22 cellular contexts compared by ENCODE assay signal in the genomic region with DNA sequence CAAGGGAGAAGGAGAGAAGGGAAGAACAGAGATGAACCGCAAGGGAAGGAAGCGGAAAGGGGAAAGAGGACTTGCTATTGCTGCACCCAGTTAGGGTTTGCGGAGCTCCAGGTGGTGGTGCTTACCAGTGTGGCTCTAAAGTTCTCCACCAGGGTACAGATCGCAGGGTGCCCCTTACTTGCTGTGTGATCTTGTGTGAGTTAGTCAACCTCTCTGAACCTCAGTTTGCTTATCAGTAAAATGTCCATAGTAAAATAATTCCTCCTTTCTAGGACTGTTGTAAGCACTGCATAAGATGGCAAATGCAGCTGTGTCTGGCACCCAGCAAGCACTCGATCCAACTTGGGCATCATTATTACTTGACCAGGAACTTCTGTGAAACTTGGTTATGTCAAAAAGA.
DNase-seq lines count a peak whose midpoint lies in the region; ATAC-seq, FAIRE-seq and TF ChIP-seq lines count a peak whose summit lies in the region.
"Had no signal": no experiment of that assay in that cellular context is flagged by ENCODE, and none has a peak within 500 bp of the region (broad histone marks: within the 10 kb centered on the region; RNA-seq: fewer than 3 reads in every experiment).

No MANE protein-coding gene starts in this region.

- H2AFZ ChIP-seq in HepG2 (ENCODE audit: low read length) (no peak overlapping the region), parathyroid adenoma (no peak overlapping the region)

- TF ChIP-seq EP300 in HepG2 (IDR thresholded peaks at IDR 0.05; ENCODE audit: low read depth in 2 of 2, low read length in 2 of 2) (no peak), HepG2 (CRISPR knock-in tag; IDR thresholded peaks at IDR 0.05; ENCODE audit: borderline replicate concordance) (no peak)

- TF ChIP-seq RAD21 in HepG2 (CRISPR knock-in tag; IDR thresholded peaks at IDR 0.05), result no peak

- DNase-seq in HepG2 (ENCODE audit: low spot score) (no peak), right lobe of liver (no peak), right cardiac atrium (no peak)
- DNase-seq in stimulated activated CD4-positive, alpha-beta T cell treated with anti-CD3 and anti-CD28 coated beads, Interleukin-1b, Interleukin-23, amount 100 ng/mL, for 48 hours, result no peak
- DNase-seq: AML-193, EL, GF-D8, H7, HFFc6, NCI-H1105, NCI-H146, NCI-H2029, NCI-H2227 treated with DMSO at 0.1 percent for 48 hours, NCI-H510A had no signal

- ATAC-seq in HepG2 (no peak), right lobe of liver (no peak), right cardiac atrium (no peak), HG02981 (IDR thresholded peaks at IDR 0.05; ENCODE audit: unreplicated experiment) (no peak), GM21526 (IDR thresholded peaks at IDR 0.05; ENCODE audit: low FRiP score, unreplicated experiment) (no peak)
- ATAC-seq: SK-N-SH treated with all-trans-retinoic acid at 6 μM for 48 hours had no signal

- POLR2A ChIA-PET in HepG2 (lab: Yijun Ruan, JAX), result no interaction called here

- 51% methylated on average over 5 of the region's 5 CpGs for WGBS in HepG2 (ENCODE audit: low lambda C conversion rate)
- 85% methylated on average over 4 of the region's 5 CpGs for WGBS in right lobe of liver (ENCODE audit: insufficient coverage, low coverage, low lambda C conversion rate, missing lambda C conversion rate)
- 91% methylated on average over 5 of the region's 5 CpGs for WGBS in right cardiac atrium

- H3K9me3 ChIP-seq in HepG2 (ENCODE audit: low read length), result no peaks in the 10 kb centered on the region
- H3K9me3 ChIP-seq in right lobe of liver, result no peaks in the 10 kb centered on the region
- no peaks in the 10 kb centered on the region for H3K9me3 ChIP-seq in right cardiac atrium (ENCODE audit: control insufficient read depth, low read length)
- no peaks in the 10 kb centered on the region for H3K9me3 ChIP-seq in parathyroid adenoma (ENCODE audit: control insufficient read depth, low read length)

- BruUV-seq in HepG2 (replicated peaks; lab: Mats Ljungman, UMichigan), result no TSS peak

- TF ChIP-seq POLR2A in HepG2 (IDR thresholded peaks at IDR 0.05; ENCODE audit: insufficient read depth in 1 of 2, low read depth in 2 of 2, low read length in 2 of 2) (no peak), right lobe of liver (IDR thresholded peaks at IDR 0.05) (no peak)

- H3K4me1 ChIP-seq in HepG2 (ENCODE audit: insufficient read depth, low read length), result no peaks in the 10 kb centered on the region
- no peaks in the 10 kb centered on the region for H3K4me1 ChIP-seq in right lobe of liver
- H3K4me1 ChIP-seq in right cardiac atrium (ENCODE audit: control insufficient read depth, insufficient read depth, low read length), result peaks cover 7% of the 10 kb centered on the region
- H3K4me1 ChIP-seq in parathyroid adenoma, result peaks cover 34% of the 10 kb centered on the region

- no peak for TF ChIP-seq CTCF in HepG2 (CRISPR knock-in tag; IDR thresholded peaks at IDR 0.05)
- no peak for TF ChIP-seq CTCF in right lobe of liver (IDR thresholded peaks at IDR 0.05)
- no peak for TF ChIP-seq CTCF in parathyroid adenoma (IDR thresholded peaks at IDR 0.05)

- CTCF ChIA-PET in HepG2 (lab: Yijun Ruan, JAX; ENCODE audit: low intra/inter-chr PET ratio, low total read pairs), result no interaction called here

- H3K79me2 ChIP-seq in HepG2 (ENCODE audit: insufficient read depth, low read length) (no peaks in the 10 kb centered on the region), parathyroid adenoma (no peaks in the 10 kb centered on the region)

- no peak overlapping the region for H3K4me2 ChIP-seq in HepG2 (ENCODE audit: low read depth, low read length)
- peak overlapping the region; percentile 36 for H3K4me2 ChIP-seq in parathyroid adenoma (ENCODE audit: low read length)
- H3K4me2 ChIP-seq: KMS-11 had no signal

- H3K27ac ChIP-seq in HepG2 (ENCODE audit: extremely low read length, insufficient read depth, low read length) (no peak overlapping the region), right lobe of liver (no peak overlapping the region), right cardiac atrium (ENCODE audit: low read length) (peak overlapping the region; percentile 37), parathyroid adenoma (peak overlapping the region; percentile 92)
- H3K27ac ChIP-seq: HL-60, KMS-11, RWPE1 had no signal

- H3K27me3 ChIP-seq in HepG2 (ENCODE audit: control insufficient read depth in 1 of 2, insufficient read depth in 2 of 2, low read length in 2 of 2), result peaks cover 1 to 14% of the 10 kb centered on the region in 2 experiments; a peak in 2 of 5 replicates
- H3K27me3 ChIP-seq in right lobe of liver, result no peaks in the 10 kb centered on the region
- H3K27me3 ChIP-seq in right cardiac atrium (ENCODE audit: control insufficient read depth, insufficient read depth), result no peaks in the 10 kb centered on the region
- H3K27me3 ChIP-seq in parathyroid adenoma (ENCODE audit: control insufficient read depth, insufficient read depth, low read length), result no peaks in the 10 kb centered on the region

- H3K4me3 ChIP-seq in HepG2 (replicated peaks in 1 of 3; ENCODE audit: insufficient read depth in 1 of 3, low read depth in 2 of 3, low read length in 3 of 3) (no peak overlapping the region), right lobe of liver (no peak overlapping the region), right cardiac atrium (ENCODE audit: low read length) (no peak overlapping the region), parathyroid adenoma (ENCODE audit: low read depth, low read length) (no peak overlapping the region)

- no peaks in the 10 kb centered on the region for H4K20me1 ChIP-seq in HepG2 (ENCODE audit: insufficient read depth, low read length)

- H3K36me3 ChIP-seq in HepG2 (replicated peaks in 1 of 2; ENCODE audit: control insufficient read depth in 1 of 2, insufficient read depth in 2 of 2, low read length in 2 of 2) (no peaks in the 10 kb centered on the region), right lobe of liver (no peaks in the 10 kb centered on the region), parathyroid adenoma (ENCODE audit: control insufficient read depth, insufficient read depth, low read length) (no peaks in the 10 kb centered on the region)

- FAIRE-seq in HepG2 (lab: Jason Lieb, UNC), result no peak
- FAIRE-seq: D721Med had no signal

- H3K9ac ChIP-seq in HepG2 (ENCODE audit: insufficient read depth, low read depth, low read length) (no peak overlapping the region), parathyroid adenoma (no peak overlapping the region)
- H3K9ac ChIP-seq: KMS-11 had no signal

- intact Hi-C loops in HepG2 (cut with micrococcal nuclease; ENCODE audit: unreplicated experiment), result no loop called here
- intact Hi-C loops in right lobe of liver (cut with DNase I), result no loop called here
- intact Hi-C loops in right cardiac atrium (cut with DNase I), result no loop called here

- in situ Hi-C loops in HepG2 (cut with HindIII; ENCODE audit: extremely low pct_ligation_motif_present, low pct_unique_long_range_greater_than_20kb), result no loop called here

TF ChIP-seq in HepG2, 621 proteins besides CTCF, POLR2A, EP300 and RAD21:
- TF ChIP-seq SMAD9 (CRISPR knock-in tag; IDR thresholded peaks at IDR 0.05), result no peak
- TF ChIP-seq ZNF768 (CRISPR knock-in tag; IDR thresholded peaks at IDR 0.05), result peak; percentile 31; the same call in 1 of the 2 replicates
TF ChIP-seq in HepG2: peak in this region for 1.

Comparison
In these comparisons a context has a peak if more than half of its experiments do, and no peak if none do; other contexts are left out.
1. H3K27ac ChIP-seq: peak in right cardiac atrium (single experiment) and parathyroid adenoma (single experiment); none in HepG2 (single experiment) and right lobe of liver (0 of 3).